In the genomic region with DNA sequence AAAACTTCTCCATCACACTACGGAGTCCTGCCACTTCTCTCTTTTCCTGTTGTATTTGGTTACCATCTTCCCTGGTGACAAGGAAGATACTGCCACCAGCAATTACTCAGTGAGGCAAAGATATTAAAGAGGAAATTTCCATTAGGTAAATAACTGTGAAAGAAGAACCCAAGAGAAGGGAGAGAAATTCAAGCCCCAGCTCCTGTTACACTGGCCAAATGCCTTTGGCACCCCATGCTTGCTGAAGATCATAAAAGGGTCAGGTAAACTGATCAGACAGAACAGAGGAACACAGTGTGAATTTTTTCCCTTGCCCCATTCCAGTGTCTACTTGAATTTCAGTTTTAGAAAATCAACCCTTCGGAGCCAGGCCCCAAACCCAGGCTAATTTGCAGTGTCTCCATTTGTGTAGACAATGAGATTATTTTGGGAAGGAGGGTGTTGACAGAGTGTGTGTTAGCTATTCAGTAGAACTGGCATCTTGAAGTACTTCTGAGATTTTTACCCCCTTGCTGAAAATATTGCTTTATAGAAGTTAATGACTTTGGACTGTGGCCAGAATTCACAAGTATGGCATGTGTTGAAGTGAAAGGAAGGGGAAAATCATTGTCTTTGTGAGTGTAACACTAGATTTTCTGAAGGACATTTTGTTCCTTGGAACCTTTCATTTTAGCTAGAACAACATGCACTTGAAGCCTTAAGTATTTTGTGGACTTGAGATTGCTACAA, we compare ENCODE assay signal across 1 cellular context.
TF ChIP-seq lines count a peak whose summit lies in the region.

No MANE protein-coding gene starts in this region.

TF ChIP-seq in GM23338, 12 proteins besides CTCF, POLR2A, EP300 and RAD21 (continued from another document):
- TF ChIP-seq, protein P1, sequence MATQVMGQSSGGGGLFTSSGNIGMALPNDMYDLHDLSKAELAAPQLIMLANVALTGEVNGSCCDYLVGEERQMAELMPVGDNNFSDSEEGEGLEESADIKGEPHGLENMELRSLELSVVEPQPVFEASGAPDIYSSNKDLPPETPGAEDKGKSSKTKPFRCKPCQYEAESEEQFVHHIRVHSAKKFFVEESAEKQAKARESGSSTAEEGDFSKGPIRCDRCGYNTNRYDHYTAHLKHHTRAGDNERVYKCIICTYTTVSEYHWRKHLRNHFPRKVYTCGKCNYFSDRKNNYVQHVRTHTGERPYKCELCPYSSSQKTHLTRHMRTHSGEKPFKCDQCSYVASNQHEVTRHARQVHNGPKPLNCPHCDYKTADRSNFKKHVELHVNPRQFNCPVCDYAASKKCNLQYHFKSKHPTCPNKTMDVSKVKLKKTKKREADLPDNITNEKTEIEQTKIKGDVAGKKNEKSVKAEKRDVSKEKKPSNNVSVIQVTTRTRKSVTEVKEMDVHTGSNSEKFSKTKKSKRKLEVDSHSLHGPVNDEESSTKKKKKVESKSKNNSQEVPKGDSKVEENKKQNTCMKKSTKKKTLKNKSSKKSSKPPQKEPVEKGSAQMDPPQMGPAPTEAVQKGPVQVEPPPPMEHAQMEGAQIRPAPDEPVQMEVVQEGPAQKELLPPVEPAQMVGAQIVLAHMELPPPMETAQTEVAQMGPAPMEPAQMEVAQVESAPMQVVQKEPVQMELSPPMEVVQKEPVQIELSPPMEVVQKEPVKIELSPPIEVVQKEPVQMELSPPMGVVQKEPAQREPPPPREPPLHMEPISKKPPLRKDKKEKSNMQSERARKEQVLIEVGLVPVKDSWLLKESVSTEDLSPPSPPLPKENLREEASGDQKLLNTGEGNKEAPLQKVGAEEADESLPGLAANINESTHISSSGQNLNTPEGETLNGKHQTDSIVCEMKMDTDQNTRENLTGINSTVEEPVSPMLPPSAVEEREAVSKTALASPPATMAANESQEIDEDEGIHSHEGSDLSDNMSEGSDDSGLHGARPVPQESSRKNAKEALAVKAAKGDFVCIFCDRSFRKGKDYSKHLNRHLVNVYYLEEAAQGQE (IDR thresholded peaks at IDR 0.05; ENCODE audit: unreplicated experiment), result no peak
